In the genomic region with DNA sequence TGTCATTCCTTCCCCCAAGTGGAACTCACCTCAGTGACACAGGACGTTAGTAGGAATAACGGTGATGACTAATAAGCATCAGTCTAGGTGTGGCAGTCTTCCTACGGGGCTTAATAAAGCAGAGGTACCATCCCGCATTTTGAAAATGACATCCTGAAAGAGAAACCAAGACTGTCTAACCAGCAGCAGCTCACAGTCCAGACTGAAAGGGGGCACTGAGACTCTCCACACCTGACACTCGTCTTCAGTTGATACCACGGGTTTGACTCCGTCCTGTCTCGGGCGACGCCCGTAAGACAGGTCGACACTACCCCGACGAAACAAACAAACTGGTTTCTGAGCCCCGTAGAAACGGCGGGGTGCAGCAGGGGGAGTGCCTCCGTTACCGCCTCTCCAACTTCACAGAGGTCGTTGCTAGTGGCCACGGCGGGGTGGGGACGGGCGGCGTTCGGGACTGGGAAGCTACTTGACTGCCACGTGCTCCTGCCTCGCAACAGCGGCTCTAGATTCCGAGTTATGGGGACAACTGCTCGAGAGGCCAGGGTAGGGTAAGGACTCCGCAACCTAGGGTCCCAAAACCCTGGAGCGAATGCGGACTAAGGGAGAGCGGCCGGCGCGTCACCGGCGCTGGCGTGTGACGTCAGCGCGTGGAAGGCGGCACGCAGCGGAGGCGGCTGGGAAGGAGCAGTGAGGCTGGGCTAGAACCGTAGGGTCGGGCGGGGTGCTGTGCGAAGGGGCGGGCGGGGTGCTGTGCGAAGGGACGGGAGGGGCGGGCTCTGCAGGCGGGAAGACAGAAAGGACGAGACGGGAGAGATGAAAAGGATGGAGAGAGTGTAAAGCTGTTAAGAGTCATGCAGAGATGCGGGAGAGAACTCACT, we compare ENCODE assay signal across 8 cellular contexts. TPM values are rescaled to one million over a fixed set of nuclear protein-coding genes. Genes with fewer than 3 reads are reported as not detected.
A peak's percentile ranks its signal among the peaks of the same experiment; 100 is the strongest.
DNase-seq lines count a peak whose midpoint lies in the region; ATAC-seq and TF ChIP-seq lines count a peak whose summit lies in the region.

A gene with protein sequence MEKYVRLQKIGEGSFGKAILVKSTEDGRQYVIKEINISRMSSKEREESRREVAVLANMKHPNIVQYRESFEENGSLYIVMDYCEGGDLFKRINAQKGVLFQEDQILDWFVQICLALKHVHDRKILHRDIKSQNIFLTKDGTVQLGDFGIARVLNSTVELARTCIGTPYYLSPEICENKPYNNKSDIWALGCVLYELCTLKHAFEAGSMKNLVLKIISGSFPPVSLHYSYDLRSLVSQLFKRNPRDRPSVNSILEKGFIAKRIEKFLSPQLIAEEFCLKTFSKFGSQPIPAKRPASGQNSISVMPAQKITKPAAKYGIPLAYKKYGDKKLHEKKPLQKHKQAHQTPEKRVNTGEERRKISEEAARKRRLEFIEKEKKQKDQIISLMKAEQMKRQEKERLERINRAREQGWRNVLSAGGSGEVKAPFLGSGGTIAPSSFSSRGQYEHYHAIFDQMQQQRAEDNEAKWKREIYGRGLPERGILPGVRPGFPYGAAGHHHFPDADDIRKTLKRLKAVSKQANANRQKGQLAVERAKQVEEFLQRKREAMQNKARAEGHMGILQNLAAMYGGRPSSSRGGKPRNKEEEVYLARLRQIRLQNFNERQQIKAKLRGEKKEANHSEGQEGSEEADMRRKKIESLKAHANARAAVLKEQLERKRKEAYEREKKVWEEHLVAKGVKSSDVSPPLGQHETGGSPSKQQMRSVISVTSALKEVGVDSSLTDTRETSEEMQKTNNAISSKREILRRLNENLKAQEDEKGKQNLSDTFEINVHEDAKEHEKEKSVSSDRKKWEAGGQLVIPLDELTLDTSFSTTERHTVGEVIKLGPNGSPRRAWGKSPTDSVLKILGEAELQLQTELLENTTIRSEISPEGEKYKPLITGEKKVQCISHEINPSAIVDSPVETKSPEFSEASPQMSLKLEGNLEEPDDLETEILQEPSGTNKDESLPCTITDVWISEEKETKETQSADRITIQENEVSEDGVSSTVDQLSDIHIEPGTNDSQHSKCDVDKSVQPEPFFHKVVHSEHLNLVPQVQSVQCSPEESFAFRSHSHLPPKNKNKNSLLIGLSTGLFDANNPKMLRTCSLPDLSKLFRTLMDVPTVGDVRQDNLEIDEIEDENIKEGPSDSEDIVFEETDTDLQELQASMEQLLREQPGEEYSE (N-terminal part only) (minus strand): TSS at position 593 of the 878 bp plus-strand sequence. CDS start 9,953 bp downstream, outside the sequence.

- H3K27me3 Mint-ChIP-seq in activated naive CD4-positive, alpha-beta T cell treated with anti-CD3 and anti-CD28 coated beads, Interleukin-2, amount 50 U/mL, for 24 hours, result no peaks in the 10 kb centered on the region
- no peaks in the 10 kb centered on the region for H3K27me3 Mint-ChIP-seq in glutamatergic neuron (ENCODE audit: unreplicated experiment)

- peaks cover 2% of the 10 kb centered on the region for H3K36me3 Mint-ChIP-seq in activated naive CD4-positive, alpha-beta T cell treated with anti-CD3 and anti-CD28 coated beads, Interleukin-2, amount 50 U/mL, for 24 hours
- no peaks in the 10 kb centered on the region for H3K36me3 Mint-ChIP-seq in glutamatergic neuron (ENCODE audit: unreplicated experiment)

- CTCF ChIA-PET in GM10248 (lab: Yijun Ruan, JAX), result interaction anchor here (1.0 to 4.2 kb wide), 20 partner anchors 9 to 437 kb away, joined by 3 to 25 read pairs (median 7); a partner anchor contains a TSS

- peak; percentile 91 for DNase-seq in GM10248 (ENCODE audit: extremely low spot score)
- peak; percentile 88 for DNase-seq in NCI-H1092 treated with DMSO at 0.1 percent for 48 hours (lab: John Stamatoyannopoulos, UW)
- DNase-seq in glutamatergic neuron, result peak; percentile 92
- DNase-seq in osteoblast (ENCODE audit: insufficient read length, low spot score, missing footprints), result peak; percentile 95
- DNase-seq in thoracic aorta (ENCODE audit: low spot score), result peak; percentile 74

- H3K27ac ChIP-seq in osteoblast (ENCODE audit: low read depth, low read length), result peak within 1 kb of the TSS; percentile 99
- peak within 1 kb of the TSS; percentile 84 to 88 for H3K27ac ChIP-seq in thoracic aorta

- H3K9me3 ChIP-seq in osteoblast (ENCODE audit: low read depth, low read length) (no peaks in the 10 kb centered on the region), thoracic aorta (no peaks in the 10 kb centered on the region)

- H2AFZ ChIP-seq in osteoblast (ENCODE audit: low read length), result peak within 1 kb of the TSS; percentile 98

- H3K4me3 ChIP-seq in osteoblast (ENCODE audit: insufficient read depth, low read length) (peak within 1 kb of the TSS; percentile 98), thoracic aorta (peak within 1 kb of the TSS; percentile 82)

- ATAC-seq in HG02610 (IDR thresholded peaks at IDR 0.05; ENCODE audit: unreplicated experiment), result peak; percentile 92
- ATAC-seq in SK-N-SH treated with all-trans-retinoic acid at 6 μM for 48 hours, result peak; percentile 95
- peak; percentile 87 for ATAC-seq in thoracic aorta (ENCODE audit: insufficient number of reproducible peaks, low FRiP score, low read depth)

- H3K4me3 Mint-ChIP-seq in activated naive CD4-positive, alpha-beta T cell treated with anti-CD3 and anti-CD28 coated beads, Interleukin-2, amount 50 U/mL, for 24 hours, result peak within 1 kb of the TSS; percentile 98
- H3K4me3 Mint-ChIP-seq in glutamatergic neuron (ENCODE audit: unreplicated experiment), result peak within 1 kb of the TSS; percentile 93

- H3K4me1 ChIP-seq in osteoblast (ENCODE audit: insufficient read depth, low read length), result peaks cover 22% of the 10 kb centered on the region
- peaks cover 4 to 29% of the 10 kb centered on the region in 2 donors for H3K4me1 ChIP-seq in thoracic aorta (ENCODE audit: control insufficient read depth in 1 of 2, low read depth in 2 of 2)

- H3K4me1 Mint-ChIP-seq in activated naive CD4-positive, alpha-beta T cell treated with anti-CD3 and anti-CD28 coated beads, Interleukin-2, amount 50 U/mL, for 24 hours, result peaks cover 50% of the 10 kb centered on the region
- H3K4me1 Mint-ChIP-seq in glutamatergic neuron (ENCODE audit: low read depth, unreplicated experiment), result peaks cover 5% of the 10 kb centered on the region

- peaks cover 29% of the 10 kb centered on the region for H3K79me2 ChIP-seq in osteoblast (ENCODE audit: insufficient read depth, low read length)

- H3K27me3 ChIP-seq in osteoblast (ENCODE audit: insufficient read depth, low read length), result no peaks in the 10 kb centered on the region
- H3K27me3 ChIP-seq in thoracic aorta (replicated peaks; ENCODE audit: insufficient read depth), result no peaks in the 10 kb centered on the region

- H3K36me3 ChIP-seq in osteoblast (ENCODE audit: insufficient read depth, low read length) (no peaks in the 10 kb centered on the region), thoracic aorta (no peaks in the 10 kb centered on the region)

- no peaks in the 10 kb centered on the region for H3K9me3 Mint-ChIP-seq in activated naive CD4-positive, alpha-beta T cell treated with anti-CD3 and anti-CD28 coated beads, Interleukin-2, amount 50 U/mL, for 24 hours
- H3K9me3 Mint-ChIP-seq in glutamatergic neuron (ENCODE audit: unreplicated experiment), result peaks cover 5% of the 10 kb centered on the region

- H3K27ac Mint-ChIP-seq in activated naive CD4-positive, alpha-beta T cell treated with anti-CD3 and anti-CD28 coated beads, Interleukin-2, amount 50 U/mL, for 24 hours, result peak within 1 kb of the TSS; percentile 98
- peak within 1 kb of the TSS; percentile 96 for H3K27ac Mint-ChIP-seq in glutamatergic neuron (ENCODE audit: unreplicated experiment)

- POLR2A ChIA-PET in GM10248 (lab: Yijun Ruan, JAX), result no interaction called here

- H4K20me1 ChIP-seq in osteoblast (ENCODE audit: insufficient read depth, low read length), result no peaks in the 10 kb centered on the region

- no peak for TF ChIP-seq CTCF in GM10248 (IDR thresholded peaks at IDR 0.05; ENCODE audit: control extremely low read depth, extremely low read depth, low read depth, missing control alignments)
- TF ChIP-seq CTCF in glutamatergic neuron (IDR thresholded peaks at IDR 0.05; ENCODE audit: partially characterized antibody, unreplicated experiment), result no peak
- TF ChIP-seq CTCF in osteoblast (IDR thresholded peaks at IDR 0.05; ENCODE audit: extremely low read depth, low read depth, low read length), result no peak
- no peak for TF ChIP-seq CTCF in thoracic aorta (IDR thresholded peaks at IDR 0.05)

- peak within 1 kb of the TSS; percentile 99 for H3K4me2 ChIP-seq in osteoblast (ENCODE audit: insufficient read depth, low read length)

TF ChIP-seq in SK-N-SH treated with all-trans-retinoic acid at 6 μM for 48 hours, 23 proteins besides CTCF, POLR2A, EP300 and RAD21 (continues in another document):
- TF ChIP-seq OSR1 (CRISPR knock-in tag; IDR thresholded peaks at IDR 0.05), result no peak
- TF ChIP-seq ZFP3 (CRISPR knock-in tag; IDR thresholded peaks at IDR 0.05), result 0 out of 2 replicates have a peak, but pooled peaks have one; percentile 38
- TF ChIP-seq, protein P1, sequence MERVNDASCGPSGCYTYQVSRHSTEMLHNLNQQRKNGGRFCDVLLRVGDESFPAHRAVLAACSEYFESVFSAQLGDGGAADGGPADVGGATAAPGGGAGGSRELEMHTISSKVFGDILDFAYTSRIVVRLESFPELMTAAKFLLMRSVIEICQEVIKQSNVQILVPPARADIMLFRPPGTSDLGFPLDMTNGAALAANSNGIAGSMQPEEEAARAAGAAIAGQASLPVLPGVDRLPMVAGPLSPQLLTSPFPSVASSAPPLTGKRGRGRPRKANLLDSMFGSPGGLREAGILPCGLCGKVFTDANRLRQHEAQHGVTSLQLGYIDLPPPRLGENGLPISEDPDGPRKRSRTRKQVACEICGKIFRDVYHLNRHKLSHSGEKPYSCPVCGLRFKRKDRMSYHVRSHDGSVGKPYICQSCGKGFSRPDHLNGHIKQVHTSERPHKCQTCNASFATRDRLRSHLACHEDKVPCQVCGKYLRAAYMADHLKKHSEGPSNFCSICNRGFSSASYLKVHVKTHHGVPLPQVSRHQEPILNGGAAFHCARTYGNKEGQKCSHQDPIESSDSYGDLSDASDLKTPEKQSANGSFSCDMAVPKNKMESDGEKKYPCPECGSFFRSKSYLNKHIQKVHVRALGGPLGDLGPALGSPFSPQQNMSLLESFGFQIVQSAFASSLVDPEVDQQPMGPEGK (CRISPR knock-in tag; IDR thresholded peaks at IDR 0.05; ENCODE audit: borderline replicate concordance), result no peak
- TF ChIP-seq TOX (CRISPR knock-in tag; IDR thresholded peaks at IDR 0.05; ENCODE audit: borderline replicate concordance), result no peak
- TF ChIP-seq ZNF8 (CRISPR knock-in tag; IDR thresholded peaks at IDR 0.05), result no peak
- TF ChIP-seq GLIS3 (CRISPR knock-in tag; IDR thresholded peaks at IDR 0.05), result no peak
- no peak for TF ChIP-seq CSDC2 (CRISPR knock-in tag; IDR thresholded peaks at IDR 0.05)
- TF ChIP-seq ZFP30 (CRISPR knock-in tag; IDR thresholded peaks at IDR 0.05), result no peak
- TF ChIP-seq ZNF70 (CRISPR knock-in tag; IDR thresholded peaks at IDR 0.05), result 0 out of 2 replicates have a peak, but pooled peaks have one; percentile 10

RNA-seq across cellular contexts. Expression of the gene that starts here (rescaled TPM):
- total RNA-seq in glutamatergic neuron (ENCODE audit: unreplicated experiment) (23.2 TPM), osteoblast (9.8 and 15.3 TPM in 2 replicates), thoracic aorta (10 to 100 TPM in 1 of 2 donors, 1 to 10 TPM in 1; 8.0 to 24.0 TPM)

Comparison
In these comparisons a context has a peak if more than half of its experiments do, and no peak if none do; other contexts are left out.
1. Peak in every context shown above with its lines: DNase-seq, ATAC-seq, H3K4me3 ChIP-seq and H3K27ac ChIP-seq.